Comparison of ENCODE assay signal across 8 cellular contexts in the genomic region with DNA sequence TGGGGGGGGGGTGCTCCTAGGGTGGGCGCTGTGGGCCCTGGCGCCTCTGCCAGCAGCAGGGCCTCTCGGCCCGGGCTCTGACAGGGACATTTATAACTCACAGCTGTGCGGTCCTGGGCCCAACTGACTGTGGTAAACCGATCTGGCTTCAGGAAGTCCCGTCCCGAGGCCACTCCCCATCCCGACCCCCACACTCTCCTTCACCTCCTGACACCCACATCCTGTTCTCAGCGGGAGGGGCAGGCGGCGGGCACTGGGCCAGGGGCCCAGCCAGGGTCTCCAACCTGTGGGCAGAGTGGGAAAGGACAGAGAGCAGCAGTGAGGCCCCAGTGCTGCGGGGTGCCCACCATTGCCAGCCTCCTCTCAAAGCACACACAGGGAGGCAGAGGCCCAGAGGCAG.
DNase-seq lines count a peak whose midpoint lies in the region; ATAC-seq and TF ChIP-seq lines count a peak whose summit lies in the region.

No MANE protein-coding gene starts in this region.

- DNase-seq in breast epithelium (ENCODE audit: low spot score in 2 of 2) (no peak), MCF 10A (ENCODE audit: unreplicated experiment) (no peak), left ventricle myocardium superior (peak; percentile 70), hypothalamus (lab: John Stamatoyannopoulos, UW) (no peak), NCI-H1417 (lab: John Stamatoyannopoulos, UW) (no peak)
- peak; percentile 83 for DNase-seq in activated CD8-positive, alpha-beta T cell treated with anti-CD3 and anti-CD28 coated beads, Interleukin-2, amount 10 ng/mL, durations not matched to agents 7 days and 5 days
- DNase-seq in stimulated activated CD8-positive, alpha-beta memory T cell treated with anti-CD3 and anti-CD28 coated beads, Interleukin-2, amount 100 ng/mL, for 48 hours (ENCODE audit: low read depth in 2 of 2), result peak; percentile 40 to 45

- TF ChIP-seq POLR2A in breast epithelium (IDR thresholded peaks at IDR 0.05), result no peak

- H3K9me3 ChIP-seq in breast epithelium, result no peaks in the 10 kb centered on the region

- H3K4me3 ChIP-seq in breast epithelium, result no peak overlapping the region

- H3K4me1 ChIP-seq in breast epithelium, result peaks cover 0 to 9% of the 10 kb centered on the region in 2 donors

- peaks cover 19% of the 10 kb centered on the region for H3K4me1 Mint-ChIP-seq in MCF 10A (ENCODE audit: insufficient read depth, unreplicated experiment)
- peaks cover 66% of the 10 kb centered on the region for H3K4me1 Mint-ChIP-seq in activated CD8-positive, alpha-beta T cell treated with anti-CD3 and anti-CD28 coated beads, Interleukin-2, amount 10 ng/mL, durations not matched to agents 7 days and 5 days (ENCODE audit: low read depth)

- no TSS peak for BruUV-seq in MCF 10A (replicated peaks; lab: Mats Ljungman, UMichigan)

- peak overlapping the region; percentile 66 to 69 for H3K27ac ChIP-seq in breast epithelium

- CTCF ChIA-PET in MCF 10A (lab: Yijun Ruan, JAX), result interaction anchor here (0.9 kb wide), 1 partner anchor 58 kb away, joined by 3 read pairs; no protein-coding TSS in a partner anchor
- CTCF ChIA-PET in activated CD8-positive, alpha-beta T cell treated with anti-CD3 and anti-CD28 coated beads, Interleukin-2, amount 10 ng/mL, durations not matched to agents 7 days and 5 days (lab: Charles Lee), result interaction anchor here (1.3 to 3.0 kb wide), 3 partner anchors 12 to 71 kb away, joined by 3 to 11 read pairs (median 5); no protein-coding TSS in a partner anchor

- ATAC-seq in HG03442 (IDR thresholded peaks at IDR 0.05; ENCODE audit: unreplicated experiment) (peak; percentile 80), left ventricle myocardium superior (peak; percentile 13)
- ATAC-seq in activated CD8-positive, alpha-beta T cell treated with anti-CD3 and anti-CD28 coated beads, Interleukin-2, amount 10 ng/mL, durations not matched to agents 7 days and 5 days, result peak; percentile 84

- no peaks in the 10 kb centered on the region for H3K27me3 Mint-ChIP-seq in MCF 10A (ENCODE audit: insufficient read depth, unreplicated experiment)
- no peaks in the 10 kb centered on the region for H3K27me3 Mint-ChIP-seq in activated CD8-positive, alpha-beta T cell treated with anti-CD3 and anti-CD28 coated beads, Interleukin-2, amount 10 ng/mL, durations not matched to agents 7 days and 5 days (ENCODE audit: low read depth)

- peaks cover 18% of the 10 kb centered on the region for H3K36me3 Mint-ChIP-seq in MCF 10A (ENCODE audit: insufficient read depth, unreplicated experiment)
- H3K36me3 Mint-ChIP-seq in activated CD8-positive, alpha-beta T cell treated with anti-CD3 and anti-CD28 coated beads, Interleukin-2, amount 10 ng/mL, durations not matched to agents 7 days and 5 days (ENCODE audit: low read depth), result peaks cover 4% of the 10 kb centered on the region

- no peaks in the 10 kb centered on the region for H3K9me3 Mint-ChIP-seq in MCF 10A (ENCODE audit: unreplicated experiment)
- H3K9me3 Mint-ChIP-seq in activated CD8-positive, alpha-beta T cell treated with anti-CD3 and anti-CD28 coated beads, Interleukin-2, amount 10 ng/mL, durations not matched to agents 7 days and 5 days (ENCODE audit: insufficient read depth), result no peaks in the 10 kb centered on the region

- intact Hi-C loops in breast epithelium (cut with DNase I; ENCODE audit: low total_unique reads), result no loop called here
- intact Hi-C loops in MCF 10A (cut with micrococcal nuclease), result no loop called here
- intact Hi-C loops in left ventricle myocardium superior (cut with micrococcal nuclease), result loop anchor here (10.0 kb wide), 1 partner anchor 57 kb away; no protein-coding TSS in a partner anchor

- TF ChIP-seq CTCF in breast epithelium (IDR thresholded peaks at IDR 0.05) (no peak), MCF 10A (IDR thresholded peaks at IDR 0.05; ENCODE audit: unreplicated experiment) (no peak)

- no peak overlapping the region for H3K27ac Mint-ChIP-seq in MCF 10A (ENCODE audit: low read depth, unreplicated experiment)
- H3K27ac Mint-ChIP-seq in activated CD8-positive, alpha-beta T cell treated with anti-CD3 and anti-CD28 coated beads, Interleukin-2, amount 10 ng/mL, durations not matched to agents 7 days and 5 days, result peak overlapping the region; percentile 93

- POLR2A ChIA-PET in MCF 10A (lab: Yijun Ruan, JAX), result no interaction called here
- POLR2A ChIA-PET in activated CD8-positive, alpha-beta T cell treated with anti-CD3 and anti-CD28 coated beads, Interleukin-2, amount 10 ng/mL, durations not matched to agents 7 days and 5 days (lab: Charles Lee), result interaction anchor here (1.2 to 2.2 kb wide), 4 partner anchors 9 to 14 kb away, joined by 4 to 9 read pairs (median 6); no protein-coding TSS in a partner anchor

- H3K4me3 Mint-ChIP-seq in MCF 10A (ENCODE audit: unreplicated experiment), result no peak overlapping the region
- H3K4me3 Mint-ChIP-seq in activated CD8-positive, alpha-beta T cell treated with anti-CD3 and anti-CD28 coated beads, Interleukin-2, amount 10 ng/mL, durations not matched to agents 7 days and 5 days, result peak overlapping the region; percentile 80

- H3K36me3 ChIP-seq in breast epithelium, result no peaks in the 10 kb centered on the region

- H3K27me3 ChIP-seq in breast epithelium, result no peaks in the 10 kb centered on the region

Comparison
In these comparisons a context has a peak if more than half of its experiments do, and no peak if none do; other contexts are left out.
1. DNase-seq: peak in activated CD8-positive, alpha-beta T cell treated with anti-CD3 and anti-CD28 coated beads, Interleukin-2, amount 10 ng/mL, durations not matched to agents 7 days and 5 days (single experiment), left ventricle myocardium superior (single experiment) and stimulated activated CD8-positive, alpha-beta memory T cell treated with anti-CD3 and anti-CD28 coated beads, Interleukin-2, amount 100 ng/mL, for 48 hours (2 of 2); none in breast epithelium (0 of 2), MCF 10A (single experiment), hypothalamus (0 of 51) and NCI-H1417 (0 of 3).
2. ATAC-seq: peak in every context shown above with its lines; median percentile 84 in activated CD8-positive, alpha-beta T cell treated with anti-CD3 and anti-CD28 coated beads, Interleukin-2, amount 10 ng/mL, durations not matched to agents 7 days and 5 days; 80 in HG03442; 13 in left ventricle myocardium superior.